In genomic region chr16:54180421-54181359, GRCh38 we compare ENCODE assay signal across 1 cellular context.
A peak's percentile ranks its signal among the peaks of the same experiment; 100 is the strongest.
TF ChIP-seq lines count a peak whose summit lies in the region.

No MANE protein-coding gene starts in this region.

TF ChIP-seq in HepG2, 621 proteins besides CTCF, POLR2A, EP300 and RAD21 (continued from another document and continues in another):
- TF ChIP-seq TRAFD1 (CRISPR knock-in tag; IDR thresholded peaks at IDR 0.05; ENCODE audit: borderline replicate concordance) (no peak), ZNF318 (CRISPR knock-in tag; IDR thresholded peaks at IDR 0.05) (no peak), ZNF33B (CRISPR knock-in tag; IDR thresholded peaks at IDR 0.05) (no peak), SP2 (CRISPR knock-in tag; IDR thresholded peaks at IDR 0.05) (no peak), JDP2 (CRISPR knock-in tag; IDR thresholded peaks at IDR 0.05; ENCODE audit: borderline replicate concordance) (no peak), ZNF512 (CRISPR knock-in tag; IDR thresholded peaks at IDR 0.05) (no peak), ZNF124 (CRISPR knock-in tag; IDR thresholded peaks at IDR 0.05) (no peak), GABPA (IDR thresholded peaks at IDR 0.05; ENCODE audit: low read depth, low read length) (no peak), GABPA (CRISPR knock-in tag; IDR thresholded peaks at IDR 0.05; ENCODE audit: low read depth) (peak; percentile 47; the same call in 1 of the 2 replicates), HNRNPK (IDR thresholded peaks at IDR 0.05; ENCODE audit: low read depth, low read length, poor library complexity, severe bottlenecking) (peak; percentile 45), ZNF343 (CRISPR knock-in tag; IDR thresholded peaks at IDR 0.05) (no peak), MTA3 (CRISPR knock-in tag; IDR thresholded peaks at IDR 0.05) (no peak), MED8 (CRISPR knock-in tag; IDR thresholded peaks at IDR 0.05; ENCODE audit: insufficient replicate concordance) (peak; percentile 51), SOX6 (IDR thresholded peaks at IDR 0.05) (no peak), SOX6 (CRISPR knock-in tag; IDR thresholded peaks at IDR 0.05) (peak; percentile 97), ELF4 (CRISPR knock-in tag; IDR thresholded peaks at IDR 0.05; ENCODE audit: borderline replicate concordance) (no peak), FOXP1 (IDR thresholded peaks at IDR 0.05) (0 out of 2 replicates have a peak, but pooled peaks have one; percentile 28), FOXP1 (CRISPR knock-in tag; IDR thresholded peaks at IDR 0.05) (peak; percentile 69), SNAI1 (CRISPR knock-in tag; IDR thresholded peaks at IDR 0.05; ENCODE audit: borderline replicate concordance) (no peak), RBM39 (IDR thresholded peaks at IDR 0.05; ENCODE audit: low read depth, low read length, poor library complexity, severe bottlenecking) (no peak), KLF6 (CRISPR knock-in tag; IDR thresholded peaks at IDR 0.05) (0 out of 2 replicates have a peak, but pooled peaks have one; percentile 26), TARDBP (CRISPR knock-in tag; IDR thresholded peaks at IDR 0.05) (peak; percentile 57; the same call in 1 of the 2 replicates), ZNF619 (CRISPR knock-in tag; IDR thresholded peaks at IDR 0.05) (no peak), ZNF501 (CRISPR knock-in tag; IDR thresholded peaks at IDR 0.05) (no peak), ZNF597 (CRISPR knock-in tag; IDR thresholded peaks at IDR 0.05) (no peak), ZNF557 (CRISPR knock-in tag; IDR thresholded peaks at IDR 0.05) (0 out of 2 replicates have a peak, but pooled peaks have one; percentile 66), NR2F6 (IDR thresholded peaks at IDR 0.05) (peak; percentile 72; the same call in 1 of the 2 replicates), NR2F6 (CRISPR knock-in tag; IDR thresholded peaks at IDR 0.05) (peak; percentile 76), SMC3 (IDR thresholded peaks at IDR 0.05; ENCODE audit: low read length) (peak; percentile 48; the same call in 1 of the 2 replicates), ZNF513 (CRISPR knock-in tag; conservative IDR thresholded peaks at IDR 0.05) (no peak), ZNF224 (CRISPR knock-in tag; IDR thresholded peaks at IDR 0.05) (no peak), BCLAF1 (IDR thresholded peaks at IDR 0.05) (no peak), ZFX (CRISPR knock-in tag; IDR thresholded peaks at IDR 0.05; ENCODE audit: low read depth) (peak; percentile 38; the same call in 1 of the 2 replicates), MAZ (IDR thresholded peaks at IDR 0.05; ENCODE audit: borderline replicate concordance, low read depth, low read length) (peak; percentile 70; the same call in 1 of the 2 replicates), MAZ (CRISPR knock-in tag; IDR thresholded peaks at IDR 0.05; ENCODE audit: low read depth) (0 out of 2 replicates have a peak, but pooled peaks have one; percentile 11), SRF (IDR thresholded peaks at IDR 0.05; ENCODE audit: low read depth, low read length) (0 out of 2 replicates have a peak, but pooled peaks have one; percentile 8), FOSL2 (CRISPR knock-in tag; IDR thresholded peaks at IDR 0.05) (peak; percentile 41; the same call in 1 of the 2 replicates), RFX1 (IDR thresholded peaks at IDR 0.05) (no peak), TFDP1 (CRISPR knock-in tag; IDR thresholded peaks at IDR 0.05; ENCODE audit: borderline replicate concordance) (no peak), NFE2L1 (CRISPR knock-in tag; IDR thresholded peaks at IDR 0.05; ENCODE audit: borderline replicate concordance) (no peak), TIGD3 (CRISPR knock-in tag; IDR thresholded peaks at IDR 0.05; ENCODE audit: borderline replicate concordance) (no peak), HOMEZ (CRISPR knock-in tag; IDR thresholded peaks at IDR 0.05; ENCODE audit: low read depth) (no peak)
